Comparison of ENCODE assay signal across 25 cellular contexts in genomic region chr1:200906491-200906890, GRCh38. TPM values are rescaled to one million over a fixed set of nuclear protein-coding genes. Genes with fewer than 3 reads are reported as not detected.
DNase-seq lines count a peak whose midpoint lies in the region; ATAC-seq and TF ChIP-seq lines count a peak whose summit lies in the region.
"Had no signal": no experiment of that assay in that cellular context is flagged by ENCODE, and none has a peak within 500 bp of the region (broad histone marks: within the 10 kb centered on the region; RNA-seq: fewer than 3 reads in every experiment).

No MANE protein-coding gene starts in this region.

- WGBS in stomach, 5 donors, result 83 to 89% (median 85%) methylated on average over 2 of the region's 2 CpGs

- H3K4me3 Mint-ChIP-seq in Calu3 (ENCODE audit: low read depth, unreplicated experiment), result no peak overlapping the region
- H3K4me3 Mint-ChIP-seq in CD4-positive, alpha-beta T cell, result no peak overlapping the region
- H3K4me3 Mint-ChIP-seq: B cell; CD4-positive, CD25-positive, alpha-beta regulatory T cell; H9 had no signal

- POLR2A ChIA-PET in CD4-positive, alpha-beta T cell (lab: Charles Lee), result no interaction called here

- no peaks in the 10 kb centered on the region for H3K9me3 ChIP-seq in RWPE2 (ENCODE audit: severe bottlenecking)
- no peaks in the 10 kb centered on the region for H3K9me3 ChIP-seq in mucosa of rectum (ENCODE audit: control insufficient read depth in 2 of 2, low read length in 2 of 2)
- no peaks in the 10 kb centered on the region for H3K9me3 ChIP-seq in stomach
- H3K9me3 ChIP-seq in CD4-positive, alpha-beta T cell (ENCODE audit: control insufficient read depth, low read length), result no peaks in the 10 kb centered on the region

- peak overlapping the region; percentile 56 for H3K27ac Mint-ChIP-seq in Calu3 (ENCODE audit: unreplicated experiment)
- H3K27ac Mint-ChIP-seq in CD4-positive, alpha-beta T cell, result no peak overlapping the region
- H3K27ac Mint-ChIP-seq: B cell; CD4-positive, CD25-positive, alpha-beta regulatory T cell had no signal

- H3K27me3 ChIP-seq in RWPE2 (ENCODE audit: insufficient read depth, poor library complexity, severe bottlenecking), result no peaks in the 10 kb centered on the region
- H3K27me3 ChIP-seq in mucosa of rectum (ENCODE audit: control insufficient read depth in 2 of 2, insufficient read depth in 2 of 2, low read length in 2 of 2), result no peaks in the 10 kb centered on the region
- H3K27me3 ChIP-seq in stomach, result no peaks in the 10 kb centered on the region
- no peaks in the 10 kb centered on the region for H3K27me3 ChIP-seq in CD4-positive, alpha-beta T cell (ENCODE audit: control insufficient read depth, insufficient read depth, low read length)

- no peaks in the 10 kb centered on the region for H3K27me3 Mint-ChIP-seq in Calu3 (ENCODE audit: unreplicated experiment)
- H3K27me3 Mint-ChIP-seq in CD4-positive, alpha-beta T cell, result no peaks in the 10 kb centered on the region
- H3K27me3 Mint-ChIP-seq: B cell had no signal

- intact Hi-C loops in Calu3 (cut with micrococcal nuclease; ENCODE audit: unreplicated experiment), result no loop called here
- intact Hi-C loops in stomach (cut with DNase I; ENCODE audit: low total_unique reads), result no loop called here
- intact Hi-C loops in CD4-positive, alpha-beta T cell (cut with DNase I, micrococcal nuclease), result no loop called here

- no peak overlapping the region for H3K4me3 ChIP-seq in RWPE2 (ENCODE audit: severe bottlenecking)
- no peak overlapping the region for H3K4me3 ChIP-seq in mucosa of rectum (ENCODE audit: low read length in 2 of 2)
- H3K4me3 ChIP-seq in stomach, result no peak overlapping the region
- H3K4me3 ChIP-seq: K562 had no signal

- TF ChIP-seq EP300 in stomach (IDR thresholded peaks at IDR 0.05), result no peak

- H3K9me3 Mint-ChIP-seq in Calu3 (ENCODE audit: low read depth, unreplicated experiment), result no peaks in the 10 kb centered on the region
- no peaks in the 10 kb centered on the region for H3K9me3 Mint-ChIP-seq in CD4-positive, alpha-beta T cell
- H3K9me3 Mint-ChIP-seq: H9 had no signal

- CTCF ChIA-PET in Calu3 (lab: Charles Lee), result interaction anchor here (0.7 to 1.0 kb wide), 2 partner anchors 10 to 15 kb away, joined by 3 read pairs; no protein-coding TSS in a partner anchor
- CTCF ChIA-PET in CD4-positive, alpha-beta T cell (lab: Charles Lee), result no interaction called here

- no peak for TF ChIP-seq POLR2A in stomach (IDR thresholded peaks at IDR 0.05)

- H3K4me1 Mint-ChIP-seq in Calu3 (ENCODE audit: low read depth, unreplicated experiment), result peaks cover 33% of the 10 kb centered on the region
- H3K4me1 Mint-ChIP-seq in CD4-positive, alpha-beta T cell (ENCODE audit: low read depth), result peaks cover 10% of the 10 kb centered on the region
- H3K4me1 Mint-ChIP-seq: H9 had no signal

- no TSS peak for BruUV-seq in Calu3 (replicated peaks; lab: Mats Ljungman, UMichigan)

- H3K36me3 ChIP-seq in RWPE2 (ENCODE audit: low read depth), result peaks cover 89% of the 10 kb centered on the region
- peaks cover 36 to 46% of the 10 kb centered on the region in 2 donors for H3K36me3 ChIP-seq in mucosa of rectum (ENCODE audit: control insufficient read depth in 2 of 2, insufficient read depth in 2 of 2, low read length in 2 of 2)
- H3K36me3 ChIP-seq in stomach, result peaks cover 0 to 52% (median 16%) of the 10 kb centered on the region in 4 donors

- TF ChIP-seq CTCF in Calu3 (IDR thresholded peaks at IDR 0.05; ENCODE audit: unreplicated experiment), result no peak
- TF ChIP-seq CTCF in RWPE2 (IDR thresholded peaks at IDR 0.05; ENCODE audit: poor library complexity, severe bottlenecking), result no peak
- no peak for TF ChIP-seq CTCF in stomach (IDR thresholded peaks at IDR 0.05)
- no peak for TF ChIP-seq CTCF in CD4-positive, alpha-beta T cell (IDR thresholded peaks at IDR 0.05)

- peak overlapping the region in 1 of 2 donors; percentile 56 for H3K9ac ChIP-seq in mucosa of rectum (ENCODE audit: low read depth in 1 of 2, low read length in 2 of 2)

- H3K36me3 Mint-ChIP-seq in Calu3 (ENCODE audit: insufficient read depth, unreplicated experiment), result peaks cover 96% of the 10 kb centered on the region
- H3K36me3 Mint-ChIP-seq in CD4-positive, alpha-beta T cell (ENCODE audit: low read depth), result no peaks in the 10 kb centered on the region
- H3K36me3 Mint-ChIP-seq: CD4-positive, CD25-positive, alpha-beta regulatory T cell had no signal

- H3K27ac ChIP-seq in RWPE2 (ENCODE audit: poor library complexity, severe bottlenecking) (peak overlapping the region; percentile 52), mucosa of rectum (ENCODE audit: low read depth in 2 of 2, low read length in 2 of 2) (peak overlapping the region; percentile 95 to 96), stomach (peak overlapping the region in 3 of 5 donors; percentile 38 to 73 (median 54))
- H3K27ac ChIP-seq in CD4-positive, alpha-beta T cell (ENCODE audit: low read depth, low read length), result no peak overlapping the region

- DNase-seq in Calu3, result no peak
- DNase-seq in RWPE2 (ENCODE audit: low spot score), result no peak
- DNase-seq in stomach, result no peak
- no peak for DNase-seq in globus pallidus (ENCODE audit: low spot score)
- DNase-seq in CD4-positive, alpha-beta T cell, result no peak
- no peak for DNase-seq in activated CD4-positive, alpha-beta T cell treated with anti-CD3 and anti-CD28 coated beads for 48 hours
- DNase-seq: COR-L47, DMS 273 treated with DMSO at 0.1 percent for 48 hours, DMS79 treated with DMSO at 0.1 percent for 48 hours, H9, NCI-H1092, NCI-H1436, NCI-H187 treated with DMSO at 0.1 percent for 48 hours, NCI-H2107, NCI-H2227 treated with DMSO at 0.1 percent for 48 hours, NCI-H510A treated with DMSO at 0.1 percent for 48 hours, NCI-H748 treated with DMSO at 0.1 percent for 48 hours, Right ventricle myocardium superior, SW 1271 had no signal

- no peak for ATAC-seq in RWPE2 (ENCODE audit: low read depth)
- ATAC-seq in CD4-positive, alpha-beta T cell (ENCODE audit: poor library complexity), result no peak
- ATAC-seq: K562 had no signal

- H3K4me1 ChIP-seq in RWPE2 (ENCODE audit: insufficient read depth, poor library complexity, severe bottlenecking) (peaks cover 7% of the 10 kb centered on the region), mucosa of rectum (ENCODE audit: control insufficient read depth in 2 of 2, insufficient read depth in 2 of 2, low read length in 2 of 2) (peaks cover 43 to 63% of the 10 kb centered on the region in 2 donors), stomach (peaks cover 3 to 69% (median 25%) of the 10 kb centered on the region in 4 donors)

RNA-seq across cellular contexts. Expression of gene INAVA, which starts 11.8 kb away (rescaled TPM):
- 167 and 175 TPM in 2 replicates for total RNA-seq in Calu3 (2022)
- total RNA-seq in stomach, result 100 to 1,000 TPM in 3 of 5 donors, 10 to 100 TPM in 2; 38.0 to 184 (median 102) TPM
- polyA plus RNA-seq in stomach, result 10 to 100 TPM; 11.3 to 75.3 (median 28.2) TPM
- under 1 TPM in 1 of 2 experiments, not detected in 1; 0.22 TPM for total RNA-seq in CD4-positive, alpha-beta T cell
- total RNA-seq: CD4-positive, CD25-positive, alpha-beta regulatory T cell; Right ventricle myocardium superior had no signal
- polyA plus RNA-seq: K562 had no signal

RNA-seq across cellular contexts. Expression of gene GPR25, which starts 33.7 kb away (rescaled TPM):
- total RNA-seq in Calu3 (2022) (not detected in 2 replicates), stomach (not detected)
- polyA plus RNA-seq in stomach, result 1 to 10 TPM in 1 of 3 donors, under 1 TPM in 2; 0.08 to 1.5 (median 0.75) TPM
- total RNA-seq in CD4-positive, alpha-beta T cell, result 1 to 10 TPM; 2.7 to 3.3 TPM
- total RNA-seq: H9, HepG2, HT-29, K562, Right ventricle myocardium superior had no signal
- polyA plus RNA-seq: HepG2, K562 had no signal

Comparison
In these comparisons a context has a peak if more than half of its experiments do, and no peak if none do; other contexts are left out.
1. RNA of gene INAVA, which starts 11.8 kb away (total RNA-seq): 167 to 175 TPM in Calu3 and 38.0 to 184 TPM in stomach; 0.22 TPM in CD4-positive, alpha-beta T cell; every median in the first group is over 10 times any median in the second.